Comparison of ENCODE assay signal across 23 cellular contexts in the genomic region with DNA sequence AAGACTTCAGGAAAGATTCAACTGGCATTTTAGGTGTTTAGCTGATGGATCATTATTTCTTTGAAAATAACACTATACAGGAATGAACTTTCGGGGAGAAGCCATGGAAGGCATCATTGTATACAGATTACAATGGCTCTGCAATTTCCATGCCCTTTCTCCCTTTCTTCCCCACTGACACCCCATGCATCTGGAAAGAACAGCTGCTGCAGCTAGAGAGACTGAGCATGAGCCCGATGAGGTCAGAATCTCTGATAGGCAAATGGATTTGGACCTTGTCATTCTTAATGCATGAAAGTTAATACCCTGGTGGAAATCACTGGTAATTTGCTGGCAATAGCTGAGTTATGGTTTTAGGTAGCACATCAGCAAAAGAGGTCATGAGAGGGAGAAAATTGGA. TPM values are rescaled to one million over a fixed set of nuclear protein-coding genes. Genes with fewer than 3 reads are reported as not detected.
DNase-seq lines count a peak whose midpoint lies in the region; ATAC-seq lines count a peak whose summit lies in the region.
"Had no signal": no experiment of that assay in that cellular context is flagged by ENCODE, and none has a peak within 500 bp of the region (broad histone marks: within the 10 kb centered on the region; RNA-seq: fewer than 3 reads in every experiment).

No MANE protein-coding gene starts in this region.

- no peak for ATAC-seq in activated T-cell treated with anti-CD3 and anti-CD28 coated beads, Interleukin-2, amount 50 U/mL, for 4 hours
- no peak for ATAC-seq in naive thymus-derived CD8-positive, alpha-beta T cell
- ATAC-seq: GM12878, HepG2, K562 had no signal

- H3K4me1 Mint-ChIP-seq in activated T-cell treated with anti-CD3 and anti-CD28 coated beads, Interleukin-2, amount 50 U/mL, for 4 hours (ENCODE audit: low read depth): no peaks in the 10 kb centered on the region
- H3K4me1 Mint-ChIP-seq in naive thymus-derived CD8-positive, alpha-beta T cell: no peaks in the 10 kb centered on the region

- no peaks in the 10 kb centered on the region for H3K36me3 Mint-ChIP-seq in activated T-cell treated with anti-CD3 and anti-CD28 coated beads, Interleukin-2, amount 50 U/mL, for 4 hours (ENCODE audit: insufficient read depth)
- H3K36me3 Mint-ChIP-seq in naive thymus-derived CD8-positive, alpha-beta T cell: no peaks in the 10 kb centered on the region

- H3K27ac Mint-ChIP-seq in naive thymus-derived CD8-positive, alpha-beta T cell: no peak overlapping the region
- H3K27ac Mint-ChIP-seq: CD4-positive, alpha-beta T cell; HFFc6 had no signal

- H3K27me3 Mint-ChIP-seq in activated T-cell treated with anti-CD3 and anti-CD28 coated beads, Interleukin-2, amount 50 U/mL, for 4 hours (ENCODE audit: low read depth): no peaks in the 10 kb centered on the region
- peaks cover 0 to 6% (median 0%) of the 10 kb centered on the region in 5 donors for H3K27me3 Mint-ChIP-seq in naive thymus-derived CD8-positive, alpha-beta T cell
- H3K27me3 Mint-ChIP-seq: CD4-positive, alpha-beta T cell had no signal

- POLR2A ChIA-PET in naive thymus-derived CD8-positive, alpha-beta T cell (lab: Charles Lee): no interaction called here

- DNase-seq in NCI-H2171 treated with DMSO at 0.1 percent for 48 hours (lab: John Stamatoyannopoulos, UW): peak; percentile 88
- DNase-seq in globus pallidus (ENCODE audit: low spot score): peak; percentile 82
- peak; percentile 75 for DNase-seq in pons (ENCODE audit: low spot score)
- DNase-seq in NOMO-1 treated with DMSO at 0.1 percent for 48 hours (lab: John Stamatoyannopoulos, UW; ENCODE audit: unreplicated experiment): no peak
- DNase-seq in retina: no peak
- DNase-seq in activated T-cell treated with anti-CD3 and anti-CD28 coated beads, Interleukin-2, amount 50 U/mL, for 4 hours: no peak
- DNase-seq in naive thymus-derived CD8-positive, alpha-beta T cell: no peak
- DNase-seq: CD4-positive, alpha-beta T cell; COR-L47; DND-41; H7; HFFc6; MM.1S; NCI-H1048; NCI-H1436; NCI-H1930; NCI-H226; NCI-H510A treated with DMSO at 0.1 percent for 48 hours; SHP77 treated with DMSO at 0.1 percent for 48 hours; SK-N-SH had no signal

- no peak overlapping the region for H3K4me3 Mint-ChIP-seq in activated T-cell treated with anti-CD3 and anti-CD28 coated beads, Interleukin-2, amount 50 U/mL, for 4 hours
- no peak overlapping the region for H3K4me3 Mint-ChIP-seq in naive thymus-derived CD8-positive, alpha-beta T cell
- H3K4me3 Mint-ChIP-seq: CD4-positive, alpha-beta T cell; HFFc6 had no signal

- H3K9me3 Mint-ChIP-seq in activated T-cell treated with anti-CD3 and anti-CD28 coated beads, Interleukin-2, amount 50 U/mL, for 4 hours: peaks cover 5% of the 10 kb centered on the region
- peaks cover 0 to 5% (median 0%) of the 10 kb centered on the region in 9 donors for H3K9me3 Mint-ChIP-seq in naive thymus-derived CD8-positive, alpha-beta T cell
- H3K9me3 Mint-ChIP-seq: CD4-positive, alpha-beta T cell; HFFc6 had no signal

RNA-seq across cellular contexts. Expression of a gene that starts 54.8 kb away (rescaled TPM):
- total RNA-seq in activated T-cell treated with anti-CD3 and anti-CD28 coated beads, Interleukin-2, amount 50 U/mL, for 4 hours: 1 to 10 TPM; 3.0 to 4.9 (median 4.3) TPM
- 1 to 10 TPM in 1 of 2 experiments, under 1 TPM in 1; 0.86 to 1.4 TPM for total RNA-seq in naive thymus-derived CD8-positive, alpha-beta T cell
- polyA plus RNA-seq in naive thymus-derived CD8-positive, alpha-beta T cell: 1 to 10 TPM in 1 of 3 donors, under 1 TPM in 2; 0.07 to 1.3 (median 0.65) TPM

Comparison
In these comparisons a context has a peak if more than half of its experiments do, and no peak if none do; other contexts are left out.
1. DNase-seq: peak in NCI-H2171 treated with DMSO at 0.1 percent for 48 hours (single experiment), globus pallidus (single experiment) and pons (single experiment); none in NOMO-1 treated with DMSO at 0.1 percent for 48 hours (single experiment), retina (single experiment), activated T-cell treated with anti-CD3 and anti-CD28 coated beads, Interleukin-2, amount 50 U/mL, for 4 hours (single experiment) and naive thymus-derived CD8-positive, alpha-beta T cell (0 of 10).